1 cellular context compared by ENCODE assay signal in the genomic region with DNA sequence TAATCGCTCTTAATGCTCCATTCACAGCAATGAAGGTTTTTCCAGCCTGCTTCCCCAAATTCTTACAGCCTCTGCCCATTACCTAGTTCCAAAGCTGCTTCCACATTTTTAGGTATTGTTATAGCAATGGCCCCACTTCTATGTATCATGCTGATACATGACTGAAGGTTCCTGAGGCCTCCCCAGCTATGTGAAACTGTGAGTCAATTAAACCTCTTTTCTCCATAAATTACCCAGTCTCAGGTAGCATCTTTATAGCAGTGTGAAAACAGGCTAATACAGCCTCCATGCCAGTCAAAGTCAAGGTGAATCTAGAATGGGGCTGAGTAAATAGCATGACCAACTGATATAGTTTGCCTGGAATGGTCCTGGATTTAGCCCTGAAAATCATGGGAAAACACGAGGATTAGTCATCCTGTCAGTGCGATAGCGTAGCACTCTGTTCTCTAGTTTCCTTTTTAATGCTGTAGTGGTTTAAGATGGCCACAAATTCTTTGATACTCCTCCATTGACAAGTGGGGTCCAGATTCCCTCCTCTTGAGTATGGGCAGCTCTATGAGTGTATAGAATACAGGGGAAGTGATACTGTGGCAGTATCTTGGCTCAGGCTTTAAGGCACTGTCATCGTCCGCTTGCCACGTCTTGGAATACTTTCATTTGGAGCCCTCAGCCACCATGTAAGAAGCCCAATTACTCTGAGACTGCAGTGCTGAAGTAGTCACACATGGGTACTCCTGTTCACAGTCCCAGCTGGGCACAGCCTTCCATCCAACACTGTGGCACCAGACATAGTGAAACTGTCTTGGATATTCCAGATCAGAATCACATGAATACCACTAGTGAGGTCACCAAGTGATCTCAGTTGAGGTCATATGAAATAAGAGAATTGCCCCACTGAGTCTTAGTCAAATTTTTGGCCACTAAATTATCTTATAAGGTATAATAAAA.
TF ChIP-seq lines count a peak whose summit lies in the region.

No MANE protein-coding gene starts in this region.

TF ChIP-seq in GM23338, 12 proteins besides CTCF, POLR2A, EP300 and RAD21:
- TF ChIP-seq JUNB (IDR thresholded peaks at IDR 0.05; ENCODE audit: unreplicated experiment) (no peak), CREB1 (CRISPR knock-in tag; IDR thresholded peaks at IDR 0.05; ENCODE audit: low read depth) (no peak), ZNF114 (CRISPR knock-in tag; IDR thresholded peaks at IDR 0.05) (no peak), ZNF331 (CRISPR knock-in tag; IDR thresholded peaks at IDR 0.05; ENCODE audit: low read depth) (no peak), EZH2 (IDR thresholded peaks at IDR 0.05; ENCODE audit: low read depth, unreplicated experiment) (no peak), NANOG (IDR thresholded peaks at IDR 0.05; ENCODE audit: borderline replicate concordance) (no peak), POLR2AphosphoS5 (IDR thresholded peaks at IDR 0.05; ENCODE audit: low read depth) (no peak), STAT1 (IDR thresholded peaks at IDR 0.05; ENCODE audit: unreplicated experiment) (no peak), EZH2phosphoT487 (IDR thresholded peaks at IDR 0.05; ENCODE audit: unreplicated experiment) (no peak)
- TF ChIP-seq, protein P1, sequence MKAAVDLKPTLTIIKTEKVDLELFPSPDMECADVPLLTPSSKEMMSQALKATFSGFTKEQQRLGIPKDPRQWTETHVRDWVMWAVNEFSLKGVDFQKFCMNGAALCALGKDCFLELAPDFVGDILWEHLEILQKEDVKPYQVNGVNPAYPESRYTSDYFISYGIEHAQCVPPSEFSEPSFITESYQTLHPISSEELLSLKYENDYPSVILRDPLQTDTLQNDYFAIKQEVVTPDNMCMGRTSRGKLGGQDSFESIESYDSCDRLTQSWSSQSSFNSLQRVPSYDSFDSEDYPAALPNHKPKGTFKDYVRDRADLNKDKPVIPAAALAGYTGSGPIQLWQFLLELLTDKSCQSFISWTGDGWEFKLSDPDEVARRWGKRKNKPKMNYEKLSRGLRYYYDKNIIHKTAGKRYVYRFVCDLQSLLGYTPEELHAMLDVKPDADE (IDR thresholded peaks at IDR 0.05) = no peak
- TF ChIP-seq, protein P2, sequence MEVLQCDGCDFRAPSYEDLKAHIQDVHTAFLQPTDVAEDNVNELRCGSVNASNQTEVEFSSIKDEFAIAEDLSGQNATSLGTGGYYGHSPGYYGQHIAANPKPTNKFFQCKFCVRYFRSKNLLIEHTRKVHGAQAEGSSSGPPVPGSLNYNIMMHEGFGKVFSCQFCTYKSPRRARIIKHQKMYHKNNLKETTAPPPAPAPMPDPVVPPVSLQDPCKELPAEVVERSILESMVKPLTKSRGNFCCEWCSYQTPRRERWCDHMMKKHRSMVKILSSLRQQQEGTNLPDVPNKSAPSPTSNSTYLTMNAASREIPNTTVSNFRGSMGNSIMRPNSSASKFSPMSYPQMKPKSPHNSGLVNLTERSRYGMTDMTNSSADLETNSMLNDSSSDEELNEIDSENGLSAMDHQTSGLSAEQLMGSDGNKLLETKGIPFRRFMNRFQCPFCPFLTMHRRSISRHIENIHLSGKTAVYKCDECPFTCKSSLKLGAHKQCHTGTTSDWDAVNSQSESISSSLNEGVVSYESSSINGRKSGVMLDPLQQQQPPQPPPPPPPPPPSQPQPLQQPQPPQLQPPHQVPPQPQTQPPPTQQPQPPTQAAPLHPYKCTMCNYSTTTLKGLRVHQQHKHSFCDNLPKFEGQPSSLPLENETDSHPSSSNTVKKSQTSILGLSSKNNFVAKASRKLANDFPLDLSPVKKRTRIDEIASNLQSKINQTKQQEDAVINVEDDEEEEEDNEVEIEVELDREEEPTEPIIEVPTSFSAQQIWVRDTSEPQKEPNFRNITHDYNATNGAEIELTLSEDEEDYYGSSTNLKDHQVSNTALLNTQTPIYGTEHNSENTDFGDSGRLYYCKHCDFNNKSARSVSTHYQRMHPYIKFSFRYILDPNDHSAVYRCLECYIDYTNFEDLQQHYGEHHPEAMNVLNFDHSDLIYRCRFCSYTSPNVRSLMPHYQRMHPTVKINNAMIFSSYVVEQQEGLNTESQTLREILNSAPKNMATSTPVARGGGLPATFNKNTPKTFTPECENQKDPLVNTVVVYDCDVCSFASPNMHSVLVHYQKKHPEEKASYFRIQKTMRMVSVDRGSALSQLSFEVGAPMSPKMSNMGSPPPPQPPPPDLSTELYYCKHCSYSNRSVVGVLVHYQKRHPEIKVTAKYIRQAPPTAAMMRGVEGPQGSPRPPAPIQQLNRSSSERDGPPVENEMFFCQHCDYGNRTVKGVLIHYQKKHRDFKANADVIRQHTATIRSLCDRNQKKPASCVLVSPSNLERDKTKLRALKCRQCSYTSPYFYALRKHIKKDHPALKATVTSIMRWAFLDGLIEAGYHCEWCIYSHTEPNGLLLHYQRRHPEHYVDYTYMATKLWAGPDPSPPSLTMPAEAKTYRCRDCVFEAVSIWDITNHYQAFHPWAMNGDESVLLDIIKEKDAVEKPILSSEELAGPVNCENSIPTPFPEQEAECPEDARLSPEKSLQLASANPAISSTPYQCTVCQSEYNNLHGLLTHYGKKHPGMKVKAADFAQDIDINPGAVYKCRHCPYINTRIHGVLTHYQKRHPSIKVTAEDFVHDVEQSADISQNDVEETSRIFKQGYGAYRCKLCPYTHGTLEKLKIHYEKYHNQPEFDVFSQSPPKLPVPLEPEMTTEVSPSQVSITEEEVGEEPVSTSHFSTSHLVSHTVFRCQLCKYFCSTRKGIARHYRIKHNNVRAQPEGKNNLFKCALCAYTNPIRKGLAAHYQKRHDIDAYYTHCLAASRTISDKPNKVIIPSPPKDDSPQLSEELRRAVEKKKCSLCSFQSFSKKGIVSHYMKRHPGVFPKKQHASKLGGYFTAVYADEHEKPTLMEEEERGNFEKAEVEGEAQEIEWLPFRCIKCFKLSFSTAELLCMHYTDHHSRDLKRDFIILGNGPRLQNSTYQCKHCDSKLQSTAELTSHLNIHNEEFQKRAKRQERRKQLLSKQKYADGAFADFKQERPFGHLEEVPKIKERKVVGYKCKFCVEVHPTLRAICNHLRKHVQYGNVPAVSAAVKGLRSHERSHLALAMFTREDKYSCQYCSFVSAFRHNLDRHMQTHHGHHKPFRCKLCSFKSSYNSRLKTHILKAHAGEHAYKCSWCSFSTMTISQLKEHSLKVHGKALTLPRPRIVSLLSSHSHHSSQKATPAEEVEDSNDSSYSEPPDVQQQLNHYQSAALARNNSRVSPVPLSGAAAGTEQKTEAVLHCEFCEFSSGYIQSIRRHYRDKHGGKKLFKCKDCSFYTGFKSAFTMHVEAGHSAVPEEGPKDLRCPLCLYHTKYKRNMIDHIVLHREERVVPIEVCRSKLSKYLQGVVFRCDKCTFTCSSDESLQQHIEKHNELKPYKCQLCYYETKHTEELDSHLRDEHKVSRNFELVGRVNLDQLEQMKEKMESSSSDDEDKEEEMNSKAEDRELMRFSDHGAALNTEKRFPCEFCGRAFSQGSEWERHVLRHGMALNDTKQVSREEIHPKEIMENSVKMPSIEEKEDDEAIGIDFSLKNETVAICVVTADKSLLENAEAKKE (CRISPR knock-in tag; IDR thresholded peaks at IDR 0.05) = no peak
- TF ChIP-seq, protein P3, sequence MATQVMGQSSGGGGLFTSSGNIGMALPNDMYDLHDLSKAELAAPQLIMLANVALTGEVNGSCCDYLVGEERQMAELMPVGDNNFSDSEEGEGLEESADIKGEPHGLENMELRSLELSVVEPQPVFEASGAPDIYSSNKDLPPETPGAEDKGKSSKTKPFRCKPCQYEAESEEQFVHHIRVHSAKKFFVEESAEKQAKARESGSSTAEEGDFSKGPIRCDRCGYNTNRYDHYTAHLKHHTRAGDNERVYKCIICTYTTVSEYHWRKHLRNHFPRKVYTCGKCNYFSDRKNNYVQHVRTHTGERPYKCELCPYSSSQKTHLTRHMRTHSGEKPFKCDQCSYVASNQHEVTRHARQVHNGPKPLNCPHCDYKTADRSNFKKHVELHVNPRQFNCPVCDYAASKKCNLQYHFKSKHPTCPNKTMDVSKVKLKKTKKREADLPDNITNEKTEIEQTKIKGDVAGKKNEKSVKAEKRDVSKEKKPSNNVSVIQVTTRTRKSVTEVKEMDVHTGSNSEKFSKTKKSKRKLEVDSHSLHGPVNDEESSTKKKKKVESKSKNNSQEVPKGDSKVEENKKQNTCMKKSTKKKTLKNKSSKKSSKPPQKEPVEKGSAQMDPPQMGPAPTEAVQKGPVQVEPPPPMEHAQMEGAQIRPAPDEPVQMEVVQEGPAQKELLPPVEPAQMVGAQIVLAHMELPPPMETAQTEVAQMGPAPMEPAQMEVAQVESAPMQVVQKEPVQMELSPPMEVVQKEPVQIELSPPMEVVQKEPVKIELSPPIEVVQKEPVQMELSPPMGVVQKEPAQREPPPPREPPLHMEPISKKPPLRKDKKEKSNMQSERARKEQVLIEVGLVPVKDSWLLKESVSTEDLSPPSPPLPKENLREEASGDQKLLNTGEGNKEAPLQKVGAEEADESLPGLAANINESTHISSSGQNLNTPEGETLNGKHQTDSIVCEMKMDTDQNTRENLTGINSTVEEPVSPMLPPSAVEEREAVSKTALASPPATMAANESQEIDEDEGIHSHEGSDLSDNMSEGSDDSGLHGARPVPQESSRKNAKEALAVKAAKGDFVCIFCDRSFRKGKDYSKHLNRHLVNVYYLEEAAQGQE (IDR thresholded peaks at IDR 0.05; ENCODE audit: unreplicated experiment) = no peak
